In genomic region chr13:31719214-31719613, GRCh38 we compare ENCODE assay signal across 8 cellular contexts. TPM values are rescaled to one million over a fixed set of nuclear protein-coding genes. Genes with fewer than 3 reads are reported as not detected.
"Had no signal": no experiment of that assay in that cellular context is flagged by ENCODE, and none has a peak within 500 bp of the region (broad histone marks: within the 10 kb centered on the region; RNA-seq: fewer than 3 reads in every experiment).

No MANE protein-coding gene starts in this region.

- FAIRE-seq: HTR-8/SVneo, K562 had no signal

- H3K4me3 ChIP-seq: K562 had no signal

- ATAC-seq: K562 had no signal

- DNase-seq: IMR-90, KBM-7 had no signal

- H3K27ac ChIP-seq: HL-60 had no signal

RNA-seq across cellular contexts. Expression of gene RXFP2, which starts 20.1 kb away (rescaled TPM):
- total RNA-seq: HT-29, HT1080, IMR-90, K562 had no signal
- polyA plus RNA-seq: IgD-negative memory B cell, IMR-90, K562 had no signal
